In genomic region chr17:49676276-49676868, GRCh38 we compare ENCODE assay signal across 8 cellular contexts. TPM values are rescaled to one million over a fixed set of nuclear protein-coding genes. Genes with fewer than 3 reads are reported as not detected.
DNase-seq lines count a peak whose midpoint lies in the region; ATAC-seq and TF ChIP-seq lines count a peak whose summit lies in the region.

No MANE protein-coding gene starts in this region.

- no peaks in the 10 kb centered on the region for H3K27me3 ChIP-seq in GM06990 (replicated peaks; ENCODE audit: control insufficient read depth, insufficient read depth, low read length)
- H3K27me3 ChIP-seq in HUES48 (ENCODE audit: control insufficient read depth, insufficient read depth, low read length), result no peaks in the 10 kb centered on the region
- H3K27me3 ChIP-seq in right cardiac atrium (ENCODE audit: control insufficient read depth, insufficient read depth), result no peaks in the 10 kb centered on the region

- H3K4me1 ChIP-seq in HUES48 (ENCODE audit: control insufficient read depth, insufficient read depth, low read length), result peaks cover 12% of the 10 kb centered on the region; the same call in 1 of the 2 replicates
- peaks cover 1% of the 10 kb centered on the region for H3K4me1 ChIP-seq in right cardiac atrium (ENCODE audit: control insufficient read depth, insufficient read depth, low read length)

- 29% methylated on average over 5 of the region's 5 CpGs for WGBS in right cardiac atrium

- POLR2A ChIA-PET in activated CD4-positive, alpha-beta memory T cell treated with anti-CD3 and anti-CD28 coated beads for 36 hours (lab: Charles Lee), result interaction anchor here (1.3 to 1.4 kb wide), 2 partner anchors 30 to 32 kb away, joined by 3 to 5 read pairs; partner anchors contain the start of gene SLC35B1

- H3K4me3 ChIP-seq in GM06990 (replicated peaks; ENCODE audit: low read depth, low read length), result peak overlapping the region; percentile 83
- peak overlapping the region; percentile 88 for H3K4me3 ChIP-seq in HUES48 (ENCODE audit: low read depth, low read length)
- peak overlapping the region; percentile 70 for H3K4me3 ChIP-seq in right cardiac atrium (ENCODE audit: low read length)

- H3K9ac ChIP-seq in HUES48 (ENCODE audit: low read depth, low read length), result peak overlapping the region; percentile 17; the same call in 1 of the 2 replicates

- intact Hi-C loops in activated CD4-positive, alpha-beta memory T cell treated with anti-CD3 and anti-CD28 coated beads for 36 hours (cut with micrococcal nuclease), result loop anchor here (1.0 to 10.0 kb wide), 6 partner anchors 20 to 1041 kb away; partner anchors contain the start of genes LUC7L3 and PHB1
- intact Hi-C loops in right cardiac atrium (cut with DNase I), result loop anchor here in 1 of 4 donors (10.0 kb wide), 1 partner anchor 62 kb away; no protein-coding TSS in a partner anchor

- peaks cover 2% of the 10 kb centered on the region for H3K9me3 Mint-ChIP-seq in activated CD4-positive, alpha-beta memory T cell treated with anti-CD3 and anti-CD28 coated beads for 36 hours
- H3K9me3 Mint-ChIP-seq in stimulated activated memory B cell treated with anti-CD40 and anti-IgM and Interleukin-4, amounts not matched to agents 10 μg/mL and 1 μg/mL and 100 μg/mL, for 72 hours, result no peaks in the 10 kb centered on the region

- H3K4me1 Mint-ChIP-seq in activated CD4-positive, alpha-beta memory T cell treated with anti-CD3 and anti-CD28 coated beads for 36 hours (ENCODE audit: low read depth), result peaks cover 48% of the 10 kb centered on the region
- peaks cover 47% of the 10 kb centered on the region for H3K4me1 Mint-ChIP-seq in stimulated activated memory B cell treated with anti-CD40 and anti-IgM and Interleukin-4, amounts not matched to agents 10 μg/mL and 1 μg/mL and 100 μg/mL, for 72 hours

- peak overlapping the region; percentile 99 for H3K27ac Mint-ChIP-seq in activated CD4-positive, alpha-beta memory T cell treated with anti-CD3 and anti-CD28 coated beads for 36 hours
- H3K27ac Mint-ChIP-seq in stimulated activated memory B cell treated with anti-CD40 and anti-IgM and Interleukin-4, amounts not matched to agents 10 μg/mL and 1 μg/mL and 100 μg/mL, for 72 hours, result peak overlapping the region; percentile 91

- peaks cover 4% of the 10 kb centered on the region for H3K27me3 Mint-ChIP-seq in activated CD4-positive, alpha-beta memory T cell treated with anti-CD3 and anti-CD28 coated beads for 36 hours
- H3K27me3 Mint-ChIP-seq in stimulated activated memory B cell treated with anti-CD40 and anti-IgM and Interleukin-4, amounts not matched to agents 10 μg/mL and 1 μg/mL and 100 μg/mL, for 72 hours, result no peaks in the 10 kb centered on the region

- peak; percentile 50 for ATAC-seq in GM21360 (IDR thresholded peaks at IDR 0.05; ENCODE audit: unreplicated experiment)
- ATAC-seq in right cardiac atrium, result no peak
- ATAC-seq in stimulated activated memory B cell treated with anti-CD40 and anti-IgM and Interleukin-4, amounts not matched to agents 10 μg/mL and 1 μg/mL and 100 μg/mL, for 72 hours, result peak; percentile 77

- DNase-seq in GM06990 (ENCODE audit: extremely low read depth, insufficient read length) (peak; percentile 73), right cardiac atrium (no peak), NCI-H146 (lab: John Stamatoyannopoulos, UW) (no peak)
- DNase-seq in activated CD4-positive, alpha-beta memory T cell treated with anti-CD3 and anti-CD28 coated beads for 36 hours, result no peak
- DNase-seq in activated CD4-positive, alpha-beta T cell treated with anti-CD3 and anti-CD28 coated beads for 1 hour, result no peak

- TF ChIP-seq CTCF in GM06990 (IDR thresholded peaks at IDR 0.05; ENCODE audit: insufficient read depth, low read length, poor library complexity, severe bottlenecking), result no peak

- H3K36me3 ChIP-seq in GM06990 (ENCODE audit: control insufficient read depth, insufficient read depth, low read length), result no peaks in the 10 kb centered on the region
- peaks cover 7% of the 10 kb centered on the region for H3K36me3 ChIP-seq in HUES48 (ENCODE audit: control insufficient read depth, insufficient read depth, low read length)

- H3K27ac ChIP-seq in HUES48 (ENCODE audit: low read depth, low read length), result peak overlapping the region; percentile 95
- H3K27ac ChIP-seq in right cardiac atrium (ENCODE audit: low read length), result no peak overlapping the region

- CTCF ChIA-PET in activated CD4-positive, alpha-beta memory T cell treated with anti-CD3 and anti-CD28 coated beads for 36 hours (lab: Charles Lee), result interaction anchor here (0.6 to 2.7 kb wide), 4 partner anchors 20 to 106 kb away, joined by 4 to 16 read pairs (median 7); no protein-coding TSS in a partner anchor

- H3K9me3 ChIP-seq in HUES48 (ENCODE audit: control insufficient read depth, insufficient read depth, low read length) (peaks cover 4% of the 10 kb centered on the region; the same call in 1 of the 2 replicates), right cardiac atrium (ENCODE audit: control insufficient read depth, low read length) (no peaks in the 10 kb centered on the region)

- peaks cover 21% of the 10 kb centered on the region for H3K36me3 Mint-ChIP-seq in activated CD4-positive, alpha-beta memory T cell treated with anti-CD3 and anti-CD28 coated beads for 36 hours
- H3K36me3 Mint-ChIP-seq in stimulated activated memory B cell treated with anti-CD40 and anti-IgM and Interleukin-4, amounts not matched to agents 10 μg/mL and 1 μg/mL and 100 μg/mL, for 72 hours, result peaks cover 7% of the 10 kb centered on the region

- peak overlapping the region; percentile 95 for H3K4me3 Mint-ChIP-seq in activated CD4-positive, alpha-beta memory T cell treated with anti-CD3 and anti-CD28 coated beads for 36 hours
- H3K4me3 Mint-ChIP-seq in stimulated activated memory B cell treated with anti-CD40 and anti-IgM and Interleukin-4, amounts not matched to agents 10 μg/mL and 1 μg/mL and 100 μg/mL, for 72 hours, result peak overlapping the region; percentile 83

RNA-seq across cellular contexts. Expression of gene SPOP, which starts 1.5 kb away (rescaled TPM):
- 10 to 100 TPM; 53.4 to 60.0 TPM for total RNA-seq in activated CD4-positive, alpha-beta memory T cell treated with anti-CD3 and anti-CD28 coated beads for 36 hours
- total RNA-seq in right cardiac atrium, result 10 to 100 TPM; 61.0 to 82.7 (median 76.6) TPM
- 33.7 TPM for polyA plus RNA-seq in right cardiac atrium

RNA-seq across cellular contexts. Expression of gene SLC35B1, which starts 31.4 kb away (rescaled TPM):
- 10 to 100 TPM; 48.3 to 54.1 TPM for total RNA-seq in activated CD4-positive, alpha-beta memory T cell treated with anti-CD3 and anti-CD28 coated beads for 36 hours
- total RNA-seq in right cardiac atrium, result 10 to 100 TPM; 48.6 to 75.5 (median 56.2) TPM
- 56.1 TPM for polyA plus RNA-seq in right cardiac atrium

Comparison
In these comparisons a context has a peak if more than half of its experiments do, and no peak if none do; other contexts are left out.
1. ATAC-seq: peak in GM21360 (single experiment) and stimulated activated memory B cell treated with anti-CD40 and anti-IgM and Interleukin-4, amounts not matched to agents 10 μg/mL and 1 μg/mL and 100 μg/mL, for 72 hours (single experiment); none in right cardiac atrium (0 of 2).
2. Peak in every context shown above with its lines, with median percentiles within 50 percentile points of each other: H3K4me3 ChIP-seq.